Comparison of ENCODE assay signal across 11 cellular contexts in genomic region chr19:4547303-4548237, GRCh38. TPM values are rescaled to one million over a fixed set of nuclear protein-coding genes. Genes with fewer than 3 reads are reported as not detected.
DNase-seq lines count a peak whose midpoint lies in the region; ATAC-seq, FAIRE-seq and TF ChIP-seq lines count a peak whose summit lies in the region.
"Had no signal": no experiment of that assay in that cellular context is flagged by ENCODE, and none has a peak within 500 bp of the region (broad histone marks: within the 10 kb centered on the region; RNA-seq: fewer than 3 reads in every experiment).

No MANE protein-coding gene starts in this region.

- no peaks in the 10 kb centered on the region for H3K9me3 Mint-ChIP-seq in activated T-cell treated with anti-CD3 and anti-CD28 coated beads, Interleukin-2, amount 50 U/mL, for 4 hours

- no peaks in the 10 kb centered on the region for H3K9me3 ChIP-seq in endothelial cell of umbilical vein (replicated peaks; ENCODE audit: control insufficient read depth, insufficient read depth, low read length)

- no peak overlapping the region for H2AFZ ChIP-seq in endothelial cell of umbilical vein (ENCODE audit: low read depth, low read length)

- FAIRE-seq in endothelial cell of umbilical vein (lab: Jason Lieb, UNC) (no peak), GM12891 (lab: Jason Lieb, UNC) (no peak)
- FAIRE-seq: colon had no signal

- ATAC-seq in activated T-cell treated with anti-CD3 and anti-CD28 coated beads, Interleukin-2, amount 50 U/mL, for 4 hours, result peak; percentile 32 to 34
- ATAC-seq: stimulated activated memory B cell treated with anti-CD40 and anti-IgM and Interleukin-4, amounts not matched to agents 10 μg/mL and 1 μg/mL and 100 μg/mL, for 72 hours had no signal

- H3K27me3 Mint-ChIP-seq in activated T-cell treated with anti-CD3 and anti-CD28 coated beads, Interleukin-2, amount 50 U/mL, for 4 hours (ENCODE audit: low read depth), result peaks cover 7% of the 10 kb centered on the region

- H3K9ac ChIP-seq in endothelial cell of umbilical vein (replicated peaks; ENCODE audit: extremely low read depth, insufficient read depth, low read length), result no peak overlapping the region

- no peaks in the 10 kb centered on the region for H3K27me3 ChIP-seq in endothelial cell of umbilical vein (ENCODE audit: control insufficient read depth in 2 of 2, insufficient read depth in 2 of 2, low read length in 2 of 2)

- BruUV-seq in endothelial cell of umbilical vein (replicated peaks; lab: Mats Ljungman, UMichigan), result no TSS peak

- H3K4me3 ChIP-seq in endothelial cell of umbilical vein (replicated peaks in 1 of 3; ENCODE audit: insufficient read depth in 1 of 3, low read depth in 1 of 3, low read length in 3 of 3), result no peak overlapping the region

- no peaks in the 10 kb centered on the region for H3K9me1 ChIP-seq in endothelial cell of umbilical vein (replicated peaks; ENCODE audit: control insufficient read depth, extremely low read depth, insufficient read depth, low read length)

- no peaks in the 10 kb centered on the region for H3K4me1 ChIP-seq in endothelial cell of umbilical vein (ENCODE audit: control insufficient read depth, extremely low read depth, insufficient read depth, low read length)

- no peaks in the 10 kb centered on the region for H4K20me1 ChIP-seq in endothelial cell of umbilical vein (replicated peaks; ENCODE audit: control insufficient read depth, extremely low read depth, insufficient read depth, low read length)

- intact Hi-C loops in endothelial cell of umbilical vein (cut with micrococcal nuclease), result no loop called here

- no peak overlapping the region for H3K4me3 Mint-ChIP-seq in activated T-cell treated with anti-CD3 and anti-CD28 coated beads, Interleukin-2, amount 50 U/mL, for 4 hours
- H3K4me3 Mint-ChIP-seq: naive B cell; stimulated activated memory B cell treated with anti-CD40 and anti-IgM and Interleukin-4, amounts not matched to agents 10 μg/mL and 1 μg/mL and 100 μg/mL, for 72 hours had no signal

- H3K36me3 ChIP-seq in endothelial cell of umbilical vein (ENCODE audit: control insufficient read depth in 2 of 2, extremely low read depth in 1 of 2, insufficient read depth in 2 of 2, low read length in 2 of 2), result peaks cover 13 to 45% of the 10 kb centered on the region in 2 experiments

- TF ChIP-seq CTCF in endothelial cell of umbilical vein (IDR thresholded peaks at IDR 0.05; ENCODE audit: extremely low read depth in 1 of 2, insufficient read depth in 1 of 2, low read depth in 1 of 2, low read length in 2 of 2), result peak; percentile 31 to 60

- CTCF ChIA-PET in endothelial cell of umbilical vein (lab: Charles Lee), result interaction anchor here (0.7 to 2.0 kb wide), 9 partner anchors 9 to 89 kb away, joined by 3 to 9 read pairs (median 4); partner anchors contain the start of genes PLIN5 and SEMA6B

- no peaks in the 10 kb centered on the region for H3K36me3 Mint-ChIP-seq in activated T-cell treated with anti-CD3 and anti-CD28 coated beads, Interleukin-2, amount 50 U/mL, for 4 hours (ENCODE audit: insufficient read depth)
- H3K36me3 Mint-ChIP-seq: naive B cell; stimulated activated memory B cell treated with anti-CD40 and anti-IgM and Interleukin-4, amounts not matched to agents 10 μg/mL and 1 μg/mL and 100 μg/mL, for 72 hours had no signal

- H3K27ac ChIP-seq in endothelial cell of umbilical vein (ENCODE audit: insufficient read depth, low read depth, low read length), result no peak overlapping the region

- H3K4me2 ChIP-seq in endothelial cell of umbilical vein (ENCODE audit: insufficient read depth, low read length), result no peak overlapping the region

- TF ChIP-seq POLR2A in endothelial cell of umbilical vein (IDR thresholded peaks at IDR 0.05; ENCODE audit: low read depth, low read length) (no peak), GM12891 (IDR thresholded peaks at IDR 0.05; ENCODE audit: low read depth, low read length) (no peak)

- no peaks in the 10 kb centered on the region for H3K79me2 ChIP-seq in endothelial cell of umbilical vein (ENCODE audit: control insufficient read depth, insufficient read depth, low read length)

- dilution Hi-C loops in endothelial cell of umbilical vein (cut with MboI; ENCODE audit: extremely low pct_ligation_motif_present, low sequenced_read_pairs), result no loop called here

- POLR2A ChIA-PET in endothelial cell of umbilical vein (lab: Charles Lee), result no interaction called here

- H3K4me1 Mint-ChIP-seq in activated T-cell treated with anti-CD3 and anti-CD28 coated beads, Interleukin-2, amount 50 U/mL, for 4 hours (ENCODE audit: low read depth), result no peaks in the 10 kb centered on the region
- H3K4me1 Mint-ChIP-seq: stimulated activated memory B cell treated with anti-CD40 and anti-IgM and Interleukin-4, amounts not matched to agents 10 μg/mL and 1 μg/mL and 100 μg/mL, for 72 hours had no signal

- DNase-seq in activated T-cell treated with anti-CD3 and anti-CD28 coated beads, Interleukin-2, amount 50 U/mL, for 4 hours, result no peak
- DNase-seq in activated T-cell treated with anti-CD3 and anti-CD28 coated beads for 4 hours (no peak), NCI-H774 (lab: John Stamatoyannopoulos, UW) (peak; percentile 21), endothelial cell of umbilical vein (ENCODE audit: low read depth, low spot score) (peak; percentile 26), hypothalamus (lab: John Stamatoyannopoulos, UW) (no peak), GM12891 (ENCODE audit: insufficient read length, low spot score) (no peak), globus pallidus (ENCODE audit: low spot score) (no peak)
- peak; percentile 27 for DNase-seq in stimulated activated CD4-positive, alpha-beta T cell treated with anti-CD3 and anti-CD28 coated beads, Interleukin-2, amount 100 ng/mL, for 24 hours
- DNase-seq: naive B cell had no signal

TF ChIP-seq in endothelial cell of umbilical vein, 7 proteins besides CTCF, POLR2A, EP300 and RAD21 (continues in another document):
- no peak for TF ChIP-seq MAX (IDR thresholded peaks at IDR 0.05; ENCODE audit: insufficient read depth, insufficient read length)

TF ChIP-seq in GM12891, 5 proteins besides CTCF, POLR2A, EP300 and RAD21:
- TF ChIP-seq POLR2AphosphoS5 (IDR thresholded peaks at IDR 0.05; ENCODE audit: low read depth, low read length), result no peak
- TF ChIP-seq SPI1 (IDR thresholded peaks at IDR 0.05; ENCODE audit: low read depth, low read length), result no peak
- TF ChIP-seq PAX5 (IDR thresholded peaks at IDR 0.05; ENCODE audit: insufficient read depth, low read length, severe bottlenecking), result no peak
- no peak for TF ChIP-seq POU2F2 (IDR thresholded peaks at IDR 0.05; ENCODE audit: low read depth, low read length)
- TF ChIP-seq TAF1 (IDR thresholded peaks at IDR 0.05; ENCODE audit: low read depth, low read length), result no peak

RNA-seq across cellular contexts. Expression of gene LRG1, which starts 7.7 kb away (rescaled TPM):
- under 1 TPM; 0.08 to 0.24 (median 0.15) TPM for total RNA-seq in activated T-cell treated with anti-CD3 and anti-CD28 coated beads, Interleukin-2, amount 50 U/mL, for 4 hours
- total RNA-seq in endothelial cell of umbilical vein, result 0.31 and 0.42 TPM in 2 replicates
- polyA plus RNA-seq in endothelial cell of umbilical vein, result 0.21 and 0.24 TPM in 2 replicates
- 0.17 and 0.18 TPM in 2 replicates for polyA plus RNA-seq in endothelial cell of umbilical vein (2011; cell fraction: cytosol; rRNA removed)
- 0.24 and 0.26 TPM in 2 replicates for polyA plus RNA-seq in endothelial cell of umbilical vein (2011; cell fraction: nucleus; rRNA removed)
- 0.15 TPM in 1 of 2 replicates, not detected in the other for polyA plus RNA-seq in endothelial cell of umbilical vein (2012)
- 0.17 and 0.45 TPM in 2 replicates for polyA minus RNA-seq in endothelial cell of umbilical vein
- polyA minus RNA-seq in endothelial cell of umbilical vein (2011; cell fraction: cytosol; rRNA and poly(A)+ RNA removed), result not detected
- 0.24 TPM in 2 replicates for polyA minus RNA-seq in endothelial cell of umbilical vein (2011; cell fraction: nucleus; rRNA and poly(A)+ RNA removed)
- 1.4 TPM for polyA plus RNA-seq in GM12891 (2012; ENCODE audit: low read depth, missing spikeins)

RNA-seq across cellular contexts. Expression of gene SEMA6B, which starts 11.9 kb away (rescaled TPM):
- under 1 TPM; 0.08 to 0.18 (median 0.14) TPM for total RNA-seq in activated T-cell treated with anti-CD3 and anti-CD28 coated beads, Interleukin-2, amount 50 U/mL, for 4 hours
- 166 and 176 TPM in 2 replicates for total RNA-seq in endothelial cell of umbilical vein
- polyA plus RNA-seq in endothelial cell of umbilical vein, result 97.8 and 108 TPM in 2 replicates
- polyA plus RNA-seq in endothelial cell of umbilical vein (2011; cell fraction: cytosol; rRNA removed), result 72.3 and 85.5 TPM in 2 replicates
- 63.8 and 64.4 TPM in 2 replicates for polyA plus RNA-seq in endothelial cell of umbilical vein (2011; cell fraction: nucleus; rRNA removed)
- 72.0 and 81.2 TPM in 2 replicates for polyA plus RNA-seq in endothelial cell of umbilical vein (2012)
- 110 and 142 TPM in 2 replicates for polyA minus RNA-seq in endothelial cell of umbilical vein
- 0.31 TPM for polyA minus RNA-seq in endothelial cell of umbilical vein (2011; cell fraction: cytosol; rRNA and poly(A)+ RNA removed)
- 30.1 and 46.2 TPM in 2 replicates for polyA minus RNA-seq in endothelial cell of umbilical vein (2011; cell fraction: nucleus; rRNA and poly(A)+ RNA removed)
- 0.03 TPM for polyA plus RNA-seq in GM12891 (2012; ENCODE audit: low read depth, missing spikeins)

RNA-seq across cellular contexts. Expression of gene PLIN5, which starts 12.5 kb away (rescaled TPM):
- total RNA-seq in activated T-cell treated with anti-CD3 and anti-CD28 coated beads, Interleukin-2, amount 50 U/mL, for 4 hours, result under 1 TPM in 1 of 3 donors, not detected in 2; 0.10 TPM
- 0.24 TPM in 1 of 2 replicates, not detected in the other for total RNA-seq in endothelial cell of umbilical vein
- 0.17 and 0.24 TPM in 2 replicates for polyA plus RNA-seq in endothelial cell of umbilical vein
- polyA plus RNA-seq in endothelial cell of umbilical vein (2011; cell fraction: cytosol; rRNA removed), result 0.05 and 0.18 TPM in 2 replicates
- 0.32 and 0.74 TPM in 2 replicates for polyA plus RNA-seq in endothelial cell of umbilical vein (2011; cell fraction: nucleus; rRNA removed)
- 0.13 TPM in 1 of 2 replicates, not detected in the other for polyA plus RNA-seq in endothelial cell of umbilical vein (2012)
- polyA minus RNA-seq in endothelial cell of umbilical vein, result not detected in 2 replicates
- not detected for polyA minus RNA-seq in endothelial cell of umbilical vein (2011; cell fraction: cytosol; rRNA and poly(A)+ RNA removed)
- polyA minus RNA-seq in endothelial cell of umbilical vein (2011; cell fraction: nucleus; rRNA and poly(A)+ RNA removed), result 0.29 and 0.43 TPM in 2 replicates
- 0.24 TPM for polyA plus RNA-seq in GM12891 (2012; ENCODE audit: low read depth, missing spikeins)

RNA-seq across cellular contexts. Expression of gene PLIN4, which starts 29.3 kb away (rescaled TPM):
- total RNA-seq in activated T-cell treated with anti-CD3 and anti-CD28 coated beads, Interleukin-2, amount 50 U/mL, for 4 hours, result under 1 TPM in 1 of 3 donors, not detected in 2; 0.03 TPM
- not detected in 2 replicates for total RNA-seq in endothelial cell of umbilical vein
- 0.01 TPM in 1 of 2 replicates, not detected in the other for polyA plus RNA-seq in endothelial cell of umbilical vein
- 0.01 TPM in 2 replicates for polyA plus RNA-seq in endothelial cell of umbilical vein (2011; cell fraction: cytosol; rRNA removed)
- polyA plus RNA-seq in endothelial cell of umbilical vein (2011; cell fraction: nucleus; rRNA removed), result 0.04 and 0.05 TPM in 2 replicates
- polyA plus RNA-seq in endothelial cell of umbilical vein (2012), result 0.25 and 0.27 TPM in 2 replicates
- polyA minus RNA-seq in endothelial cell of umbilical vein, result not detected in 2 replicates
- not detected for polyA minus RNA-seq in endothelial cell of umbilical vein (2011; cell fraction: cytosol; rRNA and poly(A)+ RNA removed)
- polyA minus RNA-seq in endothelial cell of umbilical vein (2011; cell fraction: nucleus; rRNA and poly(A)+ RNA removed), result not detected in 2 replicates
- 0.54 TPM for polyA plus RNA-seq in GM12891 (2012; ENCODE audit: low read depth, missing spikeins)

Comparison
In these comparisons a context has a peak if more than half of its experiments do, and no peak if none do; other contexts are left out.
1. DNase-seq: peak in NCI-H774 (single experiment), endothelial cell of umbilical vein (single experiment) and stimulated activated CD4-positive, alpha-beta T cell treated with anti-CD3 and anti-CD28 coated beads, Interleukin-2, amount 100 ng/mL, for 24 hours (2 of 2); none in activated T-cell treated with anti-CD3 and anti-CD28 coated beads, Interleukin-2, amount 50 U/mL, for 4 hours (single experiment), activated T-cell treated with anti-CD3 and anti-CD28 coated beads for 4 hours (single experiment), hypothalamus (0 of 51), GM12891 (single experiment) and globus pallidus (single experiment).
2. RNA of gene SEMA6B, which starts 11.9 kb away (total RNA-seq): 166 to 176 TPM in endothelial cell of umbilical vein; 0.08 to 0.18 TPM in activated T-cell treated with anti-CD3 and anti-CD28 coated beads, Interleukin-2, amount 50 U/mL, for 4 hours; every median in the first group is over 100 times any median in the second.